29 cellular contexts compared by ENCODE assay signal in genomic region chr7:131721660-131722059, GRCh38.
"Had no signal": no experiment of that assay in that cellular context is flagged by ENCODE, and none has a peak within 500 bp of the region (broad histone marks: within the 10 kb centered on the region; RNA-seq: fewer than 3 reads in every experiment).

No MANE protein-coding gene starts in this region.

- ATAC-seq: activated CD4-positive, alpha-beta T cell treated with anti-CD3 and anti-CD28 coated beads for 36 hours; activated CD4-positive, CD25-positive, alpha-beta regulatory T cell treated with anti-CD3 and anti-CD28 coated beads, Interleukin-2, amount 50 U/mL, for 24 hours; activated CD8-positive, alpha-beta T cell treated with anti-CD3 and anti-CD28 coated beads, Interleukin-2, amount 10 ng/mL, durations not matched to agents 7 days and 5 days; WTC11 had no signal

- H3K4me1 ChIP-seq: ascending aorta had no signal

- H3K9me3 ChIP-seq: ascending aorta, MG63 had no signal

- H3K27ac ChIP-seq: ascending aorta, cardiac muscle cell, SK-N-MC had no signal

- H3K27me3 ChIP-seq: ascending aorta, MG63 had no signal

- H3K4me3 ChIP-seq: ascending aorta, cardiac muscle cell, MG63, SK-N-MC had no signal

- DNase-seq: activated CD4-positive, alpha-beta T cell treated with anti-CD3 and anti-CD28 coated beads for 36 hours; activated CD4-positive, alpha-beta T cell treated with anti-CD3 and anti-CD28 coated beads, Interleukin-2, amount 10 ng/mL, durations not matched to agents 7 days and 5 days; activated CD4-positive, alpha-beta T cell treated with anti-CD3 and anti-CD28 coated beads, Interleukin-2, amount 50 U/mL, for 48 hours; activated CD8-positive, alpha-beta T cell treated with anti-CD3 and anti-CD28 coated beads, Interleukin-2, amount 10 ng/mL, durations not matched to agents 7 days and 5 days; activated gamma-delta T cell; activated naive CD4-positive, alpha-beta T cell treated with Interleukin-2 at 50 U/mL for 16 hours; activated naive CD8-positive, alpha-beta T cell treated with anti-CD3 and anti-CD28 coated beads, Interleukin-2, amount 10 ng/mL, durations not matched to agents 7 days and 5 days; activated T-cell treated with anti-CD3 and anti-CD28 coated beads, Interleukin-2, amount 50 U/mL, for 24 hours; amygdala; Kasumi-1; KG1; MG63; NCI-H1048; NCI-H1105 treated with DMSO at 0.1 percent for 48 hours; NCI-H1436 treated with DMSO at 0.1 percent for 48 hours; NCI-H1694 treated with DMSO at 0.1 percent for 48 hours; NCI-H2029; NCI-H345; NCI-H524 treated with DMSO at 0.1 percent for 48 hours; Right ventricle myocardium superior; SW 1271; T-helper 1 cell; T-helper 2 cell; T-helper 9 cell had no signal

- H3K36me3 ChIP-seq: ascending aorta, cardiac muscle cell, MG63 had no signal
